31 cellular contexts compared by ENCODE assay signal in genomic region chr3:172274906-172275305, GRCh38.
"Had no signal": no experiment of that assay in that cellular context is flagged by ENCODE, and none has a peak within 500 bp of the region (broad histone marks: within the 10 kb centered on the region; RNA-seq: fewer than 3 reads in every experiment).

No MANE protein-coding gene starts in this region.

- H3K27me3 Mint-ChIP-seq: activated CD4-positive, alpha-beta T cell treated with anti-CD3 and anti-CD28 coated beads, Interleukin-2, amount 10 ng/mL, durations not matched to agents 24 days and 14 days; activated CD8-positive, alpha-beta T cell treated with anti-CD3 and anti-CD28 coated beads for 36 hours; activated naive CD4-positive, alpha-beta T cell treated with anti-CD3 and anti-CD28 coated beads, Interleukin-2, amount 50 U/mL, for 24 hours; activated naive CD8-positive, alpha-beta T cell treated with anti-CD3 and anti-CD28 coated beads, Interleukin-2, amount 10 ng/mL, durations not matched to agents 7 days and 5 days; brain had no signal

- FAIRE-seq: bronchial epithelial cell, K562, TTC549 had no signal

- H3K36me3 ChIP-seq: ascending aorta had no signal

- H3K9me3 ChIP-seq: ascending aorta, SJSA1, SK-N-SH had no signal

- H3K4me2 ChIP-seq: SK-N-SH had no signal

- H3K9ac ChIP-seq: SK-N-SH had no signal

- H3K27ac ChIP-seq: ascending aorta, SJSA1 had no signal

- DNase-seq: activated CD4-positive, alpha-beta T cell treated with anti-CD3 and anti-CD28 coated beads, Interleukin-2, amount 10 ng/mL, durations not matched to agents 24 days and 14 days; activated CD4-positive, alpha-beta T cell treated with anti-CD3 and anti-CD28 coated beads, Interleukin-2, amount 50 U/mL, for 4 hours; activated CD8-positive, alpha-beta T cell treated with anti-CD3 and anti-CD28 coated beads for 36 hours; activated gamma-delta T cell; activated naive CD4-positive, alpha-beta T cell treated with Interleukin-2 at 50 U/mL for 16 hours; activated naive CD8-positive, alpha-beta T cell treated with anti-CD3 and anti-CD28 coated beads, Interleukin-2, amount 10 ng/mL, durations not matched to agents 7 days and 5 days; activated T-cell treated with anti-CD3 and anti-CD28 coated beads, Interleukin-2, amount 50 U/mL, for 1 hour; activated T-cell treated with anti-CD3 and anti-CD28 coated beads, Interleukin-2, amount 50 U/mL, for 72 hours; amygdala; IMR-90; NCI-H1048; NCI-H1105 treated with DMSO at 0.1 percent for 48 hours; NCI-H1436; NCI-H1694; NCI-H2029; NCI-H345; NCI-H524 treated with DMSO at 0.1 percent for 48 hours; NCI-H748 treated with DMSO at 0.1 percent for 48 hours; SHP77; SK-N-SH had no signal

- H3K4me1 Mint-ChIP-seq: activated CD4-positive, alpha-beta T cell treated with anti-CD3 and anti-CD28 coated beads, Interleukin-2, amount 10 ng/mL, durations not matched to agents 24 days and 14 days; activated naive CD4-positive, alpha-beta T cell treated with anti-CD3 and anti-CD28 coated beads, Interleukin-2, amount 50 U/mL, for 24 hours; activated naive CD8-positive, alpha-beta T cell treated with anti-CD3 and anti-CD28 coated beads, Interleukin-2, amount 10 ng/mL, durations not matched to agents 7 days and 5 days had no signal

- H3K27me3 ChIP-seq: ascending aorta, SJSA1 had no signal

- H3K4me3 Mint-ChIP-seq: activated CD4-positive, alpha-beta T cell treated with anti-CD3 and anti-CD28 coated beads, Interleukin-2, amount 10 ng/mL, durations not matched to agents 24 days and 14 days; activated CD8-positive, alpha-beta T cell treated with anti-CD3 and anti-CD28 coated beads for 36 hours; activated naive CD4-positive, alpha-beta T cell treated with anti-CD3 and anti-CD28 coated beads, Interleukin-2, amount 50 U/mL, for 24 hours; activated naive CD8-positive, alpha-beta T cell treated with anti-CD3 and anti-CD28 coated beads, Interleukin-2, amount 10 ng/mL, durations not matched to agents 7 days and 5 days; activated T-cell treated with anti-CD3 and anti-CD28 coated beads, Interleukin-2, amount 50 U/mL, for 72 hours; brain; T-helper 1 cell treated with Interleukin-12 subunit alpha and Interleukin-12 subunit beta and Interleukin-4 antibody, amounts not matched to agents 30 μg/mL and 1 μg/mL, for 36 hours; T-helper 2 cell treated with Interferon-gamma antibody and Interleukin-4, amounts not matched to agents 5 μg/mL and 100 μg/mL, for 36 hours had no signal

- ATAC-seq: activated CD8-positive, alpha-beta T cell treated with anti-CD3 and anti-CD28 coated beads for 36 hours; activated T-cell treated with anti-CD3 and anti-CD28 coated beads, Interleukin-2, amount 50 U/mL, for 72 hours; K562; Panc1 had no signal

- H3K9me3 Mint-ChIP-seq: activated CD4-positive, alpha-beta T cell treated with anti-CD3 and anti-CD28 coated beads, Interleukin-2, amount 10 ng/mL, durations not matched to agents 24 days and 14 days; activated CD8-positive, alpha-beta T cell treated with anti-CD3 and anti-CD28 coated beads for 36 hours; activated naive CD4-positive, alpha-beta T cell treated with anti-CD3 and anti-CD28 coated beads, Interleukin-2, amount 50 U/mL, for 24 hours; activated naive CD8-positive, alpha-beta T cell treated with anti-CD3 and anti-CD28 coated beads, Interleukin-2, amount 10 ng/mL, durations not matched to agents 7 days and 5 days; activated T-cell treated with anti-CD3 and anti-CD28 coated beads, Interleukin-2, amount 50 U/mL, for 72 hours; activated T-helper 2 cell treated with anti-CD3 and anti-CD28 coated beads, Interferon-gamma antibody, Interleukin-2, Interleukin-4, amounts not matched to agents 10 μg/mL and 5 μg/mL and 100 μg/mL, durations not matched to agents 14 hours and 24 hours and 36 hours; brain; T-helper 1 cell treated with Interleukin-12 subunit alpha and Interleukin-12 subunit beta and Interleukin-4 antibody, amounts not matched to agents 30 μg/mL and 1 μg/mL, for 36 hours; T-helper 2 cell treated with Interferon-gamma antibody and Interleukin-4, amounts not matched to agents 5 μg/mL and 100 μg/mL, for 36 hours had no signal

- H3K27ac Mint-ChIP-seq: activated CD4-positive, alpha-beta T cell treated with anti-CD3 and anti-CD28 coated beads, Interleukin-2, amount 10 ng/mL, durations not matched to agents 24 days and 14 days; activated CD8-positive, alpha-beta T cell treated with anti-CD3 and anti-CD28 coated beads for 36 hours; activated naive CD4-positive, alpha-beta T cell treated with anti-CD3 and anti-CD28 coated beads, Interleukin-2, amount 50 U/mL, for 24 hours; activated naive CD8-positive, alpha-beta T cell treated with anti-CD3 and anti-CD28 coated beads, Interleukin-2, amount 10 ng/mL, durations not matched to agents 7 days and 5 days; activated T-cell treated with anti-CD3 and anti-CD28 coated beads, Interleukin-2, amount 50 U/mL, for 72 hours; activated T-helper 2 cell treated with anti-CD3 and anti-CD28 coated beads, Interferon-gamma antibody, Interleukin-2, Interleukin-4, amounts not matched to agents 10 μg/mL and 5 μg/mL and 100 μg/mL, durations not matched to agents 14 hours and 24 hours and 36 hours; T-helper 1 cell treated with Interleukin-12 subunit alpha and Interleukin-12 subunit beta and Interleukin-4 antibody, amounts not matched to agents 30 μg/mL and 1 μg/mL, for 36 hours; T-helper 2 cell treated with Interferon-gamma antibody and Interleukin-4, amounts not matched to agents 5 μg/mL and 100 μg/mL, for 36 hours had no signal

- H3K4me3 ChIP-seq: ascending aorta, K562, SJSA1 had no signal
